Comparison of ENCODE assay signal across 19 cellular contexts in the genomic region with DNA sequence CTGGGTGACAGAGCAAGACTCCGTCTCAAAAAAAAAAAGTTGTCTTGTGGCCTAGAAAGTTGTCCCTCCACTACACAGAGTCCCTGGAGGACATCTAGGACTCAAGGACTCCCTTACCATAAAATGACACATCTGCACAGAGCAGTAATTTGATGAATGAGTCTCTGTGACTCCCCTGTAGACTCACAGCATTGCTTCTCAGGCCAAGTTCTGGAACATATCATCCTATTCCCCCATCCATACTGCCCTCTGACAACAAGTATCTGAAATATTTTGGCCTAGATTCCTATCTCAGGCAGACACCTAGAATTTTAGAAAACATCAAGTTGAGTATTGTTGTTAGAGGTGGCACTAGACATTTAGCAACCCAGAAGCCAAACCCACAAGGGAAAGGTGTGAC.
"Had no signal": no experiment of that assay in that cellular context is flagged by ENCODE, and none has a peak within 500 bp of the region (broad histone marks: within the 10 kb centered on the region; RNA-seq: fewer than 3 reads in every experiment).

No MANE protein-coding gene starts in this region.

- H3K4me3 ChIP-seq: adrenal gland, dorsolateral prefrontal cortex, gastrocnemius medialis, heart right ventricle, skin epidermis, suprapubic skin had no signal

- H3K4me3 Mint-ChIP-seq: activated CD4-positive, alpha-beta memory T cell treated with anti-CD3 and anti-CD28 coated beads for 36 hours; activated CD4-positive, alpha-beta T cell treated with anti-CD3 and anti-CD28 coated beads for 36 hours; activated CD8-positive, alpha-beta memory T cell treated with anti-CD3 and anti-CD28 coated beads, Interleukin-2, amount 10 ng/mL, durations not matched to agents 7 days and 5 days; activated naive CD4-positive, alpha-beta T cell treated with anti-CD3 and anti-CD28 coated beads, Interleukin-2, amount 10 ng/mL, durations not matched to agents 7 days and 5 days; endodermal cell; naive thymus-derived CD8-positive, alpha-beta T cell had no signal

- H3K27ac ChIP-seq: adrenal gland, dorsolateral prefrontal cortex, gastrocnemius medialis, heart right ventricle had no signal

- ATAC-seq: activated CD4-positive, alpha-beta T cell treated with anti-CD3 and anti-CD28 coated beads for 36 hours; activated CD8-positive, alpha-beta memory T cell treated with anti-CD3 and anti-CD28 coated beads, Interleukin-2, amount 10 ng/mL, durations not matched to agents 7 days and 5 days; gastrocnemius medialis; heart right ventricle; naive thymus-derived CD8-positive, alpha-beta T cell; right cardiac atrium; stimulated activated naive CD8-positive, alpha-beta T cell treated with anti-CD3 and anti-CD28 coated beads, Interleukin-15, Interleukin-2, amounts not matched to agents 100 U/mL and 50 U/mL, for 24 hours had no signal

- DNase-seq: activated CD4-positive, alpha-beta memory T cell treated with anti-CD3 and anti-CD28 coated beads for 36 hours; activated CD4-positive, alpha-beta T cell treated with anti-CD3 and anti-CD28 coated beads for 36 hours; activated CD8-positive, alpha-beta memory T cell treated with anti-CD3 and anti-CD28 coated beads, Interleukin-2, amount 10 ng/mL, durations not matched to agents 7 days and 5 days; activated naive CD4-positive, alpha-beta T cell treated with anti-CD3 and anti-CD28 coated beads, Interleukin-2, amount 10 ng/mL, durations not matched to agents 7 days and 5 days; activated T-cell treated with anti-CD3 and anti-CD28 coated beads, Interleukin-2, amount 50 U/mL, for 1 hour; adrenal gland; dorsolateral prefrontal cortex; endodermal cell; gastrocnemius medialis; heart right ventricle; naive thymus-derived CD8-positive, alpha-beta T cell; right cardiac atrium; stimulated activated CD4-positive, alpha-beta T cell treated with anti-CD3 and anti-CD28 coated beads, Interleukin-4, amount 100 ng/mL, for 24 hours; stimulated activated CD8-positive, alpha-beta memory T cell treated with anti-CD3 and anti-CD28 coated beads, Interleukin-4, amount 100 ng/mL, for 48 hours; stimulated activated naive CD8-positive, alpha-beta T cell treated with anti-CD3 and anti-CD28 coated beads, Interleukin-15, Interleukin-2, amounts not matched to agents 100 U/mL and 50 U/mL, for 24 hours; T-helper 2 cell had no signal

- H3K36me3 ChIP-seq: adrenal gland, gastrocnemius medialis, heart right ventricle, suprapubic skin had no signal

- H3K9me3 ChIP-seq: adrenal gland, gastrocnemius medialis, heart right ventricle, suprapubic skin had no signal

- H3K27me3 ChIP-seq: adrenal gland, gastrocnemius medialis, suprapubic skin had no signal

- H3K4me1 Mint-ChIP-seq: activated CD4-positive, alpha-beta T cell treated with anti-CD3 and anti-CD28 coated beads for 36 hours; activated CD8-positive, alpha-beta memory T cell treated with anti-CD3 and anti-CD28 coated beads, Interleukin-2, amount 10 ng/mL, durations not matched to agents 7 days and 5 days; activated naive CD4-positive, alpha-beta T cell treated with anti-CD3 and anti-CD28 coated beads, Interleukin-2, amount 10 ng/mL, durations not matched to agents 7 days and 5 days; endodermal cell; naive thymus-derived CD8-positive, alpha-beta T cell had no signal

- H3K4me1 ChIP-seq: adrenal gland, gastrocnemius medialis, suprapubic skin had no signal

- H3K9me3 Mint-ChIP-seq: activated CD4-positive, alpha-beta memory T cell treated with anti-CD3 and anti-CD28 coated beads for 36 hours; activated naive CD4-positive, alpha-beta T cell treated with anti-CD3 and anti-CD28 coated beads, Interleukin-2, amount 10 ng/mL, durations not matched to agents 7 days and 5 days; activated T-helper 2 cell treated with anti-CD3 and anti-CD28 coated beads, Interferon-gamma antibody, Interleukin-2, Interleukin-4, amounts not matched to agents 10 μg/mL and 5 μg/mL and 100 μg/mL, durations not matched to agents 14 hours and 24 hours and 36 hours; endodermal cell had no signal

- H3K36me3 Mint-ChIP-seq: activated CD4-positive, alpha-beta memory T cell treated with anti-CD3 and anti-CD28 coated beads for 36 hours; activated CD8-positive, alpha-beta memory T cell treated with anti-CD3 and anti-CD28 coated beads, Interleukin-2, amount 10 ng/mL, durations not matched to agents 7 days and 5 days; activated naive CD4-positive, alpha-beta T cell treated with anti-CD3 and anti-CD28 coated beads, Interleukin-2, amount 10 ng/mL, durations not matched to agents 7 days and 5 days; naive thymus-derived CD8-positive, alpha-beta T cell had no signal

- H3K27ac Mint-ChIP-seq: activated CD4-positive, alpha-beta memory T cell treated with anti-CD3 and anti-CD28 coated beads for 36 hours; activated CD4-positive, alpha-beta T cell treated with anti-CD3 and anti-CD28 coated beads for 36 hours; activated CD8-positive, alpha-beta memory T cell treated with anti-CD3 and anti-CD28 coated beads, Interleukin-2, amount 10 ng/mL, durations not matched to agents 7 days and 5 days; activated naive CD4-positive, alpha-beta T cell treated with anti-CD3 and anti-CD28 coated beads, Interleukin-2, amount 10 ng/mL, durations not matched to agents 7 days and 5 days; activated T-helper 2 cell treated with anti-CD3 and anti-CD28 coated beads, Interferon-gamma antibody, Interleukin-2, Interleukin-4, amounts not matched to agents 10 μg/mL and 5 μg/mL and 100 μg/mL, durations not matched to agents 14 hours and 24 hours and 36 hours; endodermal cell; naive thymus-derived CD8-positive, alpha-beta T cell had no signal
